37 cellular contexts compared by ENCODE assay signal in genomic region chr1:110990541-110990940, GRCh38.
"Had no signal": no experiment of that assay in that cellular context is flagged by ENCODE, and none has a peak within 500 bp of the region (broad histone marks: within the 10 kb centered on the region; RNA-seq: fewer than 3 reads in every experiment).

No MANE protein-coding gene starts in this region.

- H3K9me3 ChIP-seq: MG63 had no signal

- H3K4me3 ChIP-seq: MG63 had no signal

- H3K27ac ChIP-seq: KMS-11 had no signal

- H3K9ac ChIP-seq: KMS-11 had no signal

- DNase-seq: Karpas-422, Kasumi-1, KBM-7, KG1, MG63, MM.1S, MV-4-11, NCI-H1048, NCI-H1092, NCI-H1092 treated with DMSO at 0.1 percent for 48 hours, NCI-H1105, NCI-H1105 treated with DMSO at 0.1 percent for 48 hours, NCI-H1417, NCI-H1417 treated with DMSO at 0.1 percent for 48 hours, NCI-H1436, NCI-H1436 treated with DMSO at 0.1 percent for 48 hours, NCI-H146, NCI-H1694, NCI-H1694 treated with DMSO at 0.1 percent for 48 hours, NCI-H187, NCI-H187 treated with DMSO at 0.1 percent for 48 hours, NCI-H1930, NCI-H2029, NCI-H2029 treated with DMSO at 0.1 percent for 48 hours, NCI-H2081, NCI-H2081 treated with DMSO at 0.1 percent for 48 hours, NCI-H2107, NCI-H2171, NCI-H2171 treated with DMSO at 0.1 percent for 48 hours, NCI-H2227 treated with DMSO at 0.1 percent for 48 hours, NCI-H226, NCI-H345, NCI-H446, NCI-H446 treated with DMSO at 0.1 percent for 48 hours, NCI-H510A, NCI-H510A treated with DMSO at 0.1 percent for 48 hours had no signal

- H3K4me2 ChIP-seq: KMS-11 had no signal

- H3K36me3 ChIP-seq: MG63 had no signal
